1 cellular context compared by ENCODE assay signal in the genomic region with DNA sequence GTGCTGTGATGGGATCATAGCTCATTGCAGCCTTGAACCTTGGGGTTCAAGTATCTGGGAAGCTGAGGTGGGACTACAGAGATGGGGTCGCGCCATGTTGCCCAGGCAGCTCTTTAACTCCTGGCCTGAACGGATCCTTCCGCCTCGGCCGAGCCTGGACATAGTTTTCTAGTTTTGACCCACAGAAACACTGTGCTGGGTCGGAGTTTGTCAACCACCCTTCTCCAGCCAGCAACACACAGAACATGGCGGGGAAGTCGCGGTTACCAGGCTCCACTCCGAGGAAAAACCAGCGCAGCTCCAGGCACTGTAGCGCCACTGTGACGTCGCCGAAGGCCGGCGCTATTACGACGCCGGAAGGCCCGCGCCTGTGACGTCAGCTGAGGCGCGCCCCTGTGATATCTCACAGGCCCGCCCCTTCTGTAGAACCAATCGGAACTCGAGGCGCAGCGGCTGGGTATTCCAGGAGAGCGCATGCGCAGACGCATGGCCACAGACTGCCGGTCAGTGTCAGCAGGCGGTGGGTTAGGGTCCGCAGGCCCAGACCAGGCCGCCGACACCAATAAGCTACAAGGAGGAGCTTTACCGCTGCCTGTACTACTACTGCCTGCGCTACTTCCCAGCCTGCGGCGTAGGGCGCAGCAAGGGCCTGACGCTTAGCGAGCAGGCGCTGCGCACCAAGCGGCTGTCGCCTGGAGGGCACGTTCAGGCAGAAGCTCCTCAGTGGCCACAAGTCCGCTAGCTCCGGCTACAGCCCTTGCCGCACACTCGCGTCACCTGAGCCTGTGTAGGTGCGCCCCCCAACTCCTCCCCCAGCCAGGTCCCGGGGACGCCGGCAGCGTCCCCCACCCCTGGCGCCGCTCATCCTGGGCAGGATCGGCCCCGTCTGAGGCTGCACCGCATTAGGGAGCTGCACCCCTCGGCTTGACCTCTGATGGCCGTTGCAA.
TF ChIP-seq lines count a peak whose summit lies in the region.

No MANE protein-coding gene starts in this region.

TF ChIP-seq in HepG2, 621 proteins besides CTCF, POLR2A, EP300 and RAD21 (continued from another document and continues in another):
- TF ChIP-seq, protein P1, sequence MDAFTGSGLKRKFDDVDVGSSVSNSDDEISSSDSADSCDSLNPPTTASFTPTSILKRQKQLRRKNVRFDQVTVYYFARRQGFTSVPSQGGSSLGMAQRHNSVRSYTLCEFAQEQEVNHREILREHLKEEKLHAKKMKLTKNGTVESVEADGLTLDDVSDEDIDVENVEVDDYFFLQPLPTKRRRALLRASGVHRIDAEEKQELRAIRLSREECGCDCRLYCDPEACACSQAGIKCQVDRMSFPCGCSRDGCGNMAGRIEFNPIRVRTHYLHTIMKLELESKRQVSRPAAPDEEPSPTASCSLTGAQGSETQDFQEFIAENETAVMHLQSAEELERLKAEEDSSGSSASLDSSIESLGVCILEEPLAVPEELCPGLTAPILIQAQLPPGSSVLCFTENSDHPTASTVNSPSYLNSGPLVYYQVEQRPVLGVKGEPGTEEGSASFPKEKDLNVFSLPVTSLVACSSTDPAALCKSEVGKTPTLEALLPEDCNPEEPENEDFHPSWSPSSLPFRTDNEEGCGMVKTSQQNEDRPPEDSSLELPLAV (CRISPR knock-in tag; conservative IDR thresholded peaks at IDR 0.05; ENCODE audit: low read depth), result no peak
- TF ChIP-seq SRSF4 (IDR thresholded peaks at IDR 0.05; ENCODE audit: low read depth, low read length, poor library complexity, severe bottlenecking) (no peak), CREB3 (CRISPR knock-in tag; IDR thresholded peaks at IDR 0.05) (peak; percentile 95), JARID2 (CRISPR knock-in tag; IDR thresholded peaks at IDR 0.05; ENCODE audit: insufficient replicate concordance) (peak; percentile 53), REST (IDR thresholded peaks at IDR 0.05; ENCODE audit: borderline replicate concordance in 1 of 2, low read depth in 1 of 2, low read length in 2 of 2) (peak in 1 of 2 experiments; percentile 36; a peak in 2 of 4 replicates), ZNF670 (CRISPR knock-in tag; IDR thresholded peaks at IDR 0.05; ENCODE audit: borderline replicate concordance) (peak; percentile 93), CBFB (CRISPR knock-in tag; IDR thresholded peaks at IDR 0.05) (no peak), ZBTB7A (CRISPR knock-in tag; IDR thresholded peaks at IDR 0.05) (no peak; the same call in 1 of the 2 replicates), UBTF (CRISPR knock-in tag; IDR thresholded peaks at IDR 0.05) (peak; percentile 79; the same call in 1 of the 2 replicates), SNAPC4 (CRISPR knock-in tag; IDR thresholded peaks at IDR 0.05) (no peak; the same call in 1 of the 2 replicates), MBNL3 (CRISPR knock-in tag; conservative IDR thresholded peaks at IDR 0.05) (no peak), KLF9 (CRISPR knock-in tag; IDR thresholded peaks at IDR 0.05; ENCODE audit: low read depth) (peak; percentile 80; the same call in 1 of the 2 replicates), ARNT2 (CRISPR knock-in tag; IDR thresholded peaks at IDR 0.05; ENCODE audit: low read depth) (peak; percentile 89), RFX3 (CRISPR knock-in tag; IDR thresholded peaks at IDR 0.05) (no peak; the same call in 1 of the 2 replicates), ARHGAP35 (CRISPR knock-in tag; IDR thresholded peaks at IDR 0.05; ENCODE audit: borderline replicate concordance) (0 out of 2 replicates have a peak, but pooled peaks have one; percentile 21), NCOA1 (CRISPR knock-in tag; IDR thresholded peaks at IDR 0.05) (peak; percentile 74), SRY (CRISPR knock-in tag; IDR thresholded peaks at IDR 0.05) (peak; percentile 95), ZBTB37 (CRISPR knock-in tag; IDR thresholded peaks at IDR 0.05) (no peak), MAZ (IDR thresholded peaks at IDR 0.05; ENCODE audit: borderline replicate concordance, low read depth, low read length) (no peak), MAZ (CRISPR knock-in tag; IDR thresholded peaks at IDR 0.05; ENCODE audit: low read depth) (peak; percentile 72), ZNF83 (CRISPR knock-in tag; IDR thresholded peaks at IDR 0.05; ENCODE audit: borderline replicate concordance) (peak; percentile 93; the same call in 1 of the 2 replicates), RNF219 (CRISPR knock-in tag; IDR thresholded peaks at IDR 0.05) (no peak), ZFX (CRISPR knock-in tag; IDR thresholded peaks at IDR 0.05; ENCODE audit: low read depth) (peak; percentile 99), ZNF34 (CRISPR knock-in tag; IDR thresholded peaks at IDR 0.05; ENCODE audit: borderline replicate concordance) (no peak), ZNF782 (CRISPR knock-in tag; IDR thresholded peaks at IDR 0.05; ENCODE audit: borderline replicate concordance) (peak; percentile 47; the same call in 1 of the 2 replicates), ZNF496 (CRISPR knock-in tag; IDR thresholded peaks at IDR 0.05; ENCODE audit: insufficient replicate concordance) (no peak), EHMT2 (IDR thresholded peaks at IDR 0.05; ENCODE audit: borderline replicate concordance, low read depth, low read length) (no peak), ATF1 (CRISPR knock-in tag; IDR thresholded peaks at IDR 0.05) (peak; percentile 98), ZNF614 (CRISPR knock-in tag; IDR thresholded peaks at IDR 0.05; ENCODE audit: borderline replicate concordance) (peak; percentile 75; the same call in 1 of the 2 replicates), HNRNPUL1 (IDR thresholded peaks at IDR 0.05; ENCODE audit: low read depth, low read length) (no peak), ATF5 (CRISPR knock-in tag; IDR thresholded peaks at IDR 0.05; ENCODE audit: low read depth) (no peak), ZNF383 (CRISPR knock-in tag; IDR thresholded peaks at IDR 0.05; ENCODE audit: borderline replicate concordance) (no peak)
- TF ChIP-seq, protein P2, sequence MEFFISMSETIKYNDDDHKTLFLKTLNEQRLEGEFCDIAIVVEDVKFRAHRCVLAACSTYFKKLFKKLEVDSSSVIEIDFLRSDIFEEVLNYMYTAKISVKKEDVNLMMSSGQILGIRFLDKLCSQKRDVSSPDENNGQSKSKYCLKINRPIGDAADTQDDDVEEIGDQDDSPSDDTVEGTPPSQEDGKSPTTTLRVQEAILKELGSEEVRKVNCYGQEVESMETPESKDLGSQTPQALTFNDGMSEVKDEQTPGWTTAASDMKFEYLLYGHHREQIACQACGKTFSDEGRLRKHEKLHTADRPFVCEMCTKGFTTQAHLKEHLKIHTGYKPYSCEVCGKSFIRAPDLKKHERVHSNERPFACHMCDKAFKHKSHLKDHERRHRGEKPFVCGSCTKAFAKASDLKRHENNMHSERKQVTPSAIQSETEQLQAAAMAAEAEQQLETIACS (CRISPR knock-in tag; IDR thresholded peaks at IDR 0.05), result peak; percentile 73
